In genomic region chr7:156925821-156926220, GRCh38 we compare ENCODE assay signal across 8 cellular contexts. TPM values are rescaled to one million over a fixed set of nuclear protein-coding genes. Genes with fewer than 3 reads are reported as not detected.
DNase-seq lines count a peak whose midpoint lies in the region; ATAC-seq and TF ChIP-seq lines count a peak whose summit lies in the region.
"Not testable (repeated sequence)": the region's sequence is repeated elsewhere in the genome, so short reads cannot be mapped to it uniquely, and the experiment has no call there.

No MANE protein-coding gene starts in this region.

- not testable (repeated sequence) for H3K36me3 ChIP-seq in Panc1 (ENCODE audit: control insufficient read depth, insufficient read depth, low read length); endodermal cell (ENCODE audit: control insufficient read depth, insufficient read depth, low read length)

- CTCF ChIA-PET in Panc1 (lab: Charles Lee), result not testable (repeated sequence)

- H3K9me3 ChIP-seq in Panc1 (ENCODE audit: control insufficient read depth, insufficient read depth, low read depth, low read length); T-helper 17 cell (ENCODE audit: control insufficient read depth, low read length, poor library complexity, severe bottlenecking); endodermal cell (ENCODE audit: control insufficient read depth, low read length): not testable (repeated sequence)

- POLR2A ChIA-PET in Panc1 (lab: Charles Lee), result not testable (repeated sequence)

- not testable (repeated sequence) for H3K9ac ChIP-seq in endodermal cell (ENCODE audit: extremely low read depth, low read length, poor library complexity, severe bottlenecking)

- H3K27me3 Mint-ChIP-seq in T-helper 17 cell; endodermal cell (ENCODE audit: insufficient read depth): not testable (repeated sequence)
- H3K27me3 Mint-ChIP-seq in osteocyte (ENCODE audit: unreplicated experiment), result peaks cover 17% of the 10 kb centered on the region

- 0 out of 2 replicates have a peak, but pooled peaks have one; percentile 33 for ATAC-seq in Panc1
- ATAC-seq in T-helper 17 cell, left lobe of liver: not testable (repeated sequence)

- H3K4me3 ChIP-seq in Panc1 (ENCODE audit: low read depth in 2 of 2, low read length in 2 of 2); endodermal cell (ENCODE audit: low read length): not testable (repeated sequence)

- H3K27me3 ChIP-seq in Panc1 (ENCODE audit: control insufficient read depth, insufficient read depth, low read length); endodermal cell (ENCODE audit: control insufficient read depth, insufficient read depth, low read length, poor library complexity, severe bottlenecking): not testable (repeated sequence)

- DNase-seq in D341Med (ENCODE audit: low spot score), result peak; percentile 16
- DNase-seq in Panc1 (ENCODE audit: low read depth, low spot score); T-helper 17 cell: not testable (repeated sequence)
- peak; percentile 11 for DNase-seq in endodermal cell
- peak; percentile 18 for DNase-seq in left lobe of liver (ENCODE audit: low spot score)
- DNase-seq in mucosa of gallbladder (ENCODE audit: low spot score), result peak; percentile 5
- DNase-seq in osteocyte (ENCODE audit: extremely low spot score, unreplicated experiment), result peak; percentile 68
- peak; percentile 29 for DNase-seq in ureter (ENCODE audit: low spot score)

- not testable (repeated sequence) for BruUV-seq in Panc1 (replicated peaks; lab: Mats Ljungman, UMichigan)

- H3K4me3 Mint-ChIP-seq in T-helper 17 cell; endodermal cell; osteocyte (ENCODE audit: unreplicated experiment): not testable (repeated sequence)

- not testable (repeated sequence) for H3K36me3 Mint-ChIP-seq in T-helper 17 cell (ENCODE audit: low read depth); endodermal cell (ENCODE audit: low read depth); osteocyte (ENCODE audit: unreplicated experiment)

- TF ChIP-seq CTCF in Panc1 (IDR thresholded peaks at IDR 0.05); endodermal cell (conservative IDR thresholded peaks at IDR 0.05); osteocyte (IDR thresholded peaks at IDR 0.05): not testable (repeated sequence)

- intact Hi-C loops in Panc1 (cut with micrococcal nuclease; ENCODE audit: unreplicated experiment), result not testable (repeated sequence)

- H3K4me1 ChIP-seq in Panc1 (ENCODE audit: control insufficient read depth, insufficient read depth, low read length); endodermal cell (ENCODE audit: control insufficient read depth, insufficient read depth, low read length): not testable (repeated sequence)

- 92 to 95% methylated on average over 4 to 12 of the region's 12 CpGs for WGBS in endodermal cell (ENCODE audit: insufficient coverage in 1 of 2, insufficient read length in 1 of 2), 2 experiments

- H3K4me1 Mint-ChIP-seq in T-helper 17 cell, result peaks cover 39% of the 10 kb centered on the region
- not testable (repeated sequence) for H3K4me1 Mint-ChIP-seq in endodermal cell; osteocyte (ENCODE audit: unreplicated experiment)

- not testable (repeated sequence) for H3K27ac ChIP-seq in Panc1 (ENCODE audit: low read length); endodermal cell (ENCODE audit: low read depth, low read length)

- not testable (repeated sequence) for H3K9me3 Mint-ChIP-seq in endodermal cell; osteocyte (ENCODE audit: unreplicated experiment)

- peak overlapping the region; percentile 68 for H3K27ac Mint-ChIP-seq in T-helper 17 cell
- H3K27ac Mint-ChIP-seq in endodermal cell; osteocyte (ENCODE audit: unreplicated experiment): not testable (repeated sequence)

- in situ Hi-C loops in Panc1 (cut with HindIII; ENCODE audit: low pct_unique_long_range_greater_than_20kb, low sequenced_read_pairs), result not testable (repeated sequence)

RNA-seq across cellular contexts. Expression of gene NOM1, which starts 23.7 kb away (rescaled TPM):
- total RNA-seq in Panc1 (2021; ENCODE audit: unreplicated experiment) (30.3 TPM), T-helper 17 cell (10 to 100 TPM; 31.3 to 35.8 TPM), endodermal cell (10 to 100 TPM; 22.8 to 27.0 TPM), left lobe of liver (7.2 TPM), mucosa of gallbladder (12.8 TPM), osteocyte (21.3 and 22.6 TPM in 2 replicates), ureter (35.8 TPM)
- 20.6 TPM for polyA plus RNA-seq in Panc1 (2012; ENCODE audit: insufficient read length)
- 16.6 TPM for polyA plus RNA-seq in endodermal cell (2013, experiment 1 of 2)
- 16.3 TPM for polyA plus RNA-seq in endodermal cell (2013, experiment 2 of 2)

RNA-seq across cellular contexts. Expression of gene LMBR1, which starts 32.8 kb away (rescaled TPM):
- total RNA-seq in Panc1 (2021; ENCODE audit: unreplicated experiment) (82.6 TPM), T-helper 17 cell (10 to 100 TPM; 47.3 to 53.0 TPM), endodermal cell (10 to 100 TPM; 80.9 to 88.3 TPM), left lobe of liver (28.7 TPM), mucosa of gallbladder (51.4 TPM), osteocyte (47.7 and 55.8 TPM in 2 replicates), ureter (89.5 TPM)
- polyA plus RNA-seq in Panc1 (2012; ENCODE audit: insufficient read length), result 65.7 TPM
- polyA plus RNA-seq in endodermal cell (2013, experiment 1 of 2), result 46.5 TPM
- 45.2 TPM for polyA plus RNA-seq in endodermal cell (2013, experiment 2 of 2)
